1 cellular context compared by ENCODE assay signal in genomic region chr12:107681836-107682820, GRCh38.
TF ChIP-seq lines count a peak whose summit lies in the region.

No MANE protein-coding gene starts in this region.

TF ChIP-seq in HepG2, 621 proteins besides CTCF, POLR2A, EP300 and RAD21 (continued from another document):
- TF ChIP-seq SMC3 (IDR thresholded peaks at IDR 0.05; ENCODE audit: low read length) (0 out of 2 replicates have a peak, but pooled peaks have one; percentile 15), ZNF703 (CRISPR knock-in tag; IDR thresholded peaks at IDR 0.05; ENCODE audit: borderline replicate concordance) (no peak), GLMP (CRISPR knock-in tag; IDR thresholded peaks at IDR 0.05; ENCODE audit: borderline replicate concordance) (no peak), ZFP37 (CRISPR knock-in tag; IDR thresholded peaks at IDR 0.05; ENCODE audit: borderline replicate concordance) (peak; percentile 66; the same call in 1 of the 2 replicates), SMAD1 (CRISPR knock-in tag; IDR thresholded peaks at IDR 0.05; ENCODE audit: borderline replicate concordance, low read depth) (no peak), ARHGAP35 (CRISPR knock-in tag; IDR thresholded peaks at IDR 0.05; ENCODE audit: borderline replicate concordance) (no peak), ZNF644 (CRISPR knock-in tag; IDR thresholded peaks at IDR 0.05; ENCODE audit: low read depth) (0 out of 2 replicates have a peak, but pooled peaks have one; percentile 6), ETV6 (CRISPR knock-in tag; conservative IDR thresholded peaks at IDR 0.05) (peak; percentile 44; the same call in 1 of the 2 replicates), ZNF121 (CRISPR knock-in tag; IDR thresholded peaks at IDR 0.05) (no peak), ZSCAN25 (CRISPR knock-in tag; IDR thresholded peaks at IDR 0.05) (peak; percentile 65; the same call in 1 of the 2 replicates), ZFYVE20 (CRISPR knock-in tag; IDR thresholded peaks at IDR 0.05; ENCODE audit: borderline replicate concordance, low read depth) (no peak), RBAK (CRISPR knock-in tag; IDR thresholded peaks at IDR 0.05) (no peak), TFAP4 (IDR thresholded peaks at IDR 0.05; ENCODE audit: borderline replicate concordance, low read depth) (peak; percentile 77; the same call in 1 of the 2 replicates), ERF (CRISPR knock-in tag; IDR thresholded peaks at IDR 0.05) (peak; percentile 69), ADNP (CRISPR knock-in tag; IDR thresholded peaks at IDR 0.05) (no peak), ZBTB40 (IDR thresholded peaks at IDR 0.05) (no peak), ZBTB40 (CRISPR knock-in tag; IDR thresholded peaks at IDR 0.05) (peak; percentile 77; the same call in 1 of the 2 replicates), ZNF12 (CRISPR knock-in tag; IDR thresholded peaks at IDR 0.05) (no peak), ARID3A (IDR thresholded peaks at IDR 0.05; ENCODE audit: low read depth, low read length) (0 out of 2 replicates have a peak, but pooled peaks have one; percentile 28), KLF9 (CRISPR knock-in tag; IDR thresholded peaks at IDR 0.05; ENCODE audit: low read depth) (0 out of 2 replicates have a peak, but pooled peaks have one; percentile 61), ATF1 (CRISPR knock-in tag; IDR thresholded peaks at IDR 0.05) (no peak), ZNF264 (CRISPR knock-in tag; IDR thresholded peaks at IDR 0.05) (peak; percentile 65; the same call in 1 of the 2 replicates), HNF4A (CRISPR knock-in tag; IDR thresholded peaks at IDR 0.05) (peak; percentile 69), ZFP41 (CRISPR knock-in tag; IDR thresholded peaks at IDR 0.05; ENCODE audit: borderline replicate concordance) (no peak)
- TF ChIP-seq, protein P1, sequence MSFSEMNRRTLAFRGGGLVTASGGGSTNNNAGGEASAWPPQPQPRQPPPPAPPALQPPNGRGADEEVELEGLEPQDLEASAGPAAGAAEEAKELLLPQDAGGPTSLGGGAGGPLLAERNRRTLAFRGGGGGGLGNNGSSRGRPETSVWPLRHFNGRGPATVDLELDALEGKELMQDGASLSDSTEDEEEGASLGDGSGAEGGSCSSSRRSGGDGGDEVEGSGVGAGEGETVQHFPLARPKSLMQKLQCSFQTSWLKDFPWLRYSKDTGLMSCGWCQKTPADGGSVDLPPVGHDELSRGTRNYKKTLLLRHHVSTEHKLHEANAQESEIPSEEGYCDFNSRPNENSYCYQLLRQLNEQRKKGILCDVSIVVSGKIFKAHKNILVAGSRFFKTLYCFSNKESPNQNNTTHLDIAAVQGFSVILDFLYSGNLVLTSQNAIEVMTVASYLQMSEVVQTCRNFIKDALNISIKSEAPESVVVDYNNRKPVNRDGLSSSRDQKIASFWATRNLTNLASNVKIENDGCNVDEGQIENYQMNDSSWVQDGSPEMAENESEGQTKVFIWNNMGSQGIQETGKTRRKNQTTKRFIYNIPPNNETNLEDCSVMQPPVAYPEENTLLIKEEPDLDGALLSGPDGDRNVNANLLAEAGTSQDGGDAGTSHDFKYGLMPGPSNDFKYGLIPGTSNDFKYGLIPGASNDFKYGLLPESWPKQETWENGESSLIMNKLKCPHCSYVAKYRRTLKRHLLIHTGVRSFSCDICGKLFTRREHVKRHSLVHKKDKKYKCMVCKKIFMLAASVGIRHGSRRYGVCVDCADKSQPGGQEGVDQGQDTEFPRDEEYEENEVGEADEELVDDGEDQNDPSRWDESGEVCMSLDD (CRISPR knock-in tag; IDR thresholded peaks at IDR 0.05; ENCODE audit: borderline replicate concordance) = no peak; the same call in 1 of the 2 replicates
- TF ChIP-seq, protein P2, sequence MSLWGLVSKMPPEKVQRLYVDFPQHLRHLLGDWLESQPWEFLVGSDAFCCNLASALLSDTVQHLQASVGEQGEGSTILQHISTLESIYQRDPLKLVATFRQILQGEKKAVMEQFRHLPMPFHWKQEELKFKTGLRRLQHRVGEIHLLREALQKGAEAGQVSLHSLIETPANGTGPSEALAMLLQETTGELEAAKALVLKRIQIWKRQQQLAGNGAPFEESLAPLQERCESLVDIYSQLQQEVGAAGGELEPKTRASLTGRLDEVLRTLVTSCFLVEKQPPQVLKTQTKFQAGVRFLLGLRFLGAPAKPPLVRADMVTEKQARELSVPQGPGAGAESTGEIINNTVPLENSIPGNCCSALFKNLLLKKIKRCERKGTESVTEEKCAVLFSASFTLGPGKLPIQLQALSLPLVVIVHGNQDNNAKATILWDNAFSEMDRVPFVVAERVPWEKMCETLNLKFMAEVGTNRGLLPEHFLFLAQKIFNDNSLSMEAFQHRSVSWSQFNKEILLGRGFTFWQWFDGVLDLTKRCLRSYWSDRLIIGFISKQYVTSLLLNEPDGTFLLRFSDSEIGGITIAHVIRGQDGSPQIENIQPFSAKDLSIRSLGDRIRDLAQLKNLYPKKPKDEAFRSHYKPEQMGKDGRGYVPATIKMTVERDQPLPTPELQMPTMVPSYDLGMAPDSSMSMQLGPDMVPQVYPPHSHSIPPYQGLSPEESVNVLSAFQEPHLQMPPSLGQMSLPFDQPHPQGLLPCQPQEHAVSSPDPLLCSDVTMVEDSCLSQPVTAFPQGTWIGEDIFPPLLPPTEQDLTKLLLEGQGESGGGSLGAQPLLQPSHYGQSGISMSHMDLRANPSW (CRISPR knock-in tag; IDR thresholded peaks at IDR 0.05; ENCODE audit: borderline replicate concordance) = 0 out of 2 replicates have a peak, but pooled peaks have one; percentile 62
- TF ChIP-seq, protein P3, sequence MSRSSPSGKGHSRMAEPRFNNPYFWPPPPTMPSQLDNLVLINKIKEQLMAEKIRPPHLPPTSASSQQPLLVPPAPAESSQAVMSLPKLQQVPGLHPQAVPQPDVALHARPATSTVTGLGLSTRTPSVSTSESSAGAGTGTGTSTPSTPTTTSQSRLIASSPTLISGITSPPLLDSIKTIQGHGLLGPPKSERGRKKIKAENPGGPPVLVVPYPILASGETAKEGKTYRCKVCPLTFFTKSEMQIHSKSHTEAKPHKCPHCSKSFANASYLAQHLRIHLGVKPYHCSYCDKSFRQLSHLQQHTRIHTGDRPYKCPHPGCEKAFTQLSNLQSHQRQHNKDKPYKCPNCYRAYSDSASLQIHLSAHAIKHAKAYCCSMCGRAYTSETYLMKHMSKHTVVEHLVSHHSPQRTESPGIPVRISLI (CRISPR knock-in tag; IDR thresholded peaks at IDR 0.05; ENCODE audit: borderline replicate concordance) = no peak
TF ChIP-seq in HepG2: peak in this region for 183.
